Comparison of ENCODE assay signal across 15 cellular contexts in the genomic region with DNA sequence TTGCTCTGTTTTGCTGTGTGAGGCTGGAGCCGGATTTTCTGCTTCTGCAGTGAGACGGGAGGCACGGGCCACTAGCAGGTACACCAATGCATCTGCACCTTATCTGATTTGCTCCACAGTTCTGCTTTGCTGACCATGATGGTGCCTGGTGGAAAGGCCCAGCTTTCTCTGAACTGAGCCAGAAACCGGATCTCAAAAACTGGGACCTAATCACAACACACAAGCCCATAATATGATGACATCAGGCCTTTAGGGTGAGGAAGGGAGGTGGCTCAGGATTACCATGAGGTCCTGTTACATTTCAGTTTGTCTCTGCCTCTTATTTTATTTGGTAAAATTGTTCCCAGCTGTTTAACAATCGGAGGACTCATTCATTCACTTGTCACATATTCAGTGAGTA. TPM values are rescaled to one million over a fixed set of nuclear protein-coding genes. Genes with fewer than 3 reads are reported as not detected.
"Had no signal": no experiment of that assay in that cellular context is flagged by ENCODE, and none has a peak within 500 bp of the region (broad histone marks: within the 10 kb centered on the region; RNA-seq: fewer than 3 reads in every experiment).

No MANE protein-coding gene starts in this region.

- H3K4me3 Mint-ChIP-seq: activated T-cell treated with anti-CD3 and anti-CD28 coated beads, Interleukin-2, amount 50 U/mL, for 72 hours; naive thymus-derived CD4-positive, alpha-beta T cell; stimulated activated naive CD8-positive, alpha-beta T cell treated with anti-CD3 and anti-CD28 coated beads, Interleukin-15, Interleukin-2, amounts not matched to agents 100 ng/mL and 50 ng/mL, for 24 hours had no signal

- ATAC-seq: activated naive CD4-positive, alpha-beta T cell treated with anti-CD3 and anti-CD28 coated beads, Interleukin-2, amount 50 U/mL, for 72 hours; activated T-cell treated with anti-CD3 and anti-CD28 coated beads, Interleukin-2, amount 50 U/mL, for 72 hours; naive thymus-derived CD4-positive, alpha-beta T cell had no signal

- H3K27me3 ChIP-seq: tibial nerve, vagina had no signal

- H3K9me3 Mint-ChIP-seq: activated naive CD4-positive, alpha-beta T cell treated with anti-CD3 and anti-CD28 coated beads, Interleukin-2, amount 50 U/mL, for 72 hours; activated T-cell treated with anti-CD3 and anti-CD28 coated beads, Interleukin-2, amount 50 U/mL, for 72 hours; naive thymus-derived CD4-positive, alpha-beta T cell; stimulated activated naive CD8-positive, alpha-beta T cell treated with anti-CD3 and anti-CD28 coated beads, Interleukin-15, Interleukin-2, amounts not matched to agents 100 ng/mL and 50 ng/mL, for 24 hours had no signal

- H3K27ac ChIP-seq: neutrophil, vagina had no signal

- H3K4me3 ChIP-seq: tibial nerve, vagina had no signal

- H3K36me3 Mint-ChIP-seq: activated naive CD4-positive, alpha-beta T cell treated with anti-CD3 and anti-CD28 coated beads, Interleukin-2, amount 50 U/mL, for 72 hours; naive thymus-derived CD4-positive, alpha-beta T cell had no signal

- H3K27ac Mint-ChIP-seq: activated naive CD4-positive, alpha-beta T cell treated with anti-CD3 and anti-CD28 coated beads, Interleukin-2, amount 50 U/mL, for 72 hours; activated T-cell treated with anti-CD3 and anti-CD28 coated beads, Interleukin-2, amount 50 U/mL, for 72 hours; naive thymus-derived CD4-positive, alpha-beta T cell; stimulated activated naive CD8-positive, alpha-beta T cell treated with anti-CD3 and anti-CD28 coated beads, Interleukin-15, Interleukin-2, amounts not matched to agents 100 ng/mL and 50 ng/mL, for 24 hours had no signal

- H3K4me1 ChIP-seq: tibial nerve, vagina had no signal

- DNase-seq: activated CD4-positive, alpha-beta T cell treated with anti-CD3 and anti-CD28 coated beads, Interleukin-2, amount 50 U/mL, for 4 hours; activated effector memory CD4-positive, alpha-beta T cell treated with anti-CD3 and anti-CD28 coated beads, Interleukin-2, amount 50 U/mL, for 16 hours; activated T-cell treated with anti-CD3 and anti-CD28 coated beads, Interleukin-2, amount 50 U/mL, for 72 hours; head of caudate nucleus; kidney glomerular epithelial cell; mesenchymal stem cell; naive thymus-derived CD4-positive, alpha-beta T cell; posterior cingulate gyrus had no signal

- H3K36me3 ChIP-seq: neutrophil, tibial nerve, vagina had no signal

- H3K4me1 Mint-ChIP-seq: naive thymus-derived CD4-positive, alpha-beta T cell had no signal

- H3K9me3 ChIP-seq: neutrophil, tibial nerve, vagina had no signal

RNA-seq across cellular contexts. Expression of a gene that starts 49.8 kb away (rescaled TPM):
- total RNA-seq: activated CD8-positive, alpha-beta memory T cell treated with anti-CD3 and anti-CD28 coated beads for 36 hours; activated naive CD4-positive, alpha-beta T cell treated with anti-CD3 and anti-CD28 coated beads, Interleukin-2, amount 50 U/mL, for 72 hours; activated T-cell treated with anti-CD3 and anti-CD28 coated beads, Interleukin-2, amount 50 U/mL, for 72 hours; naive thymus-derived CD4-positive, alpha-beta T cell; T-helper 2 cell treated with Interferon-gamma antibody and Interleukin-4, amounts not matched to agents 100 ng/mL and 5 ng/mL, for 36 hours had no signal
- polyA plus RNA-seq: naive thymus-derived CD4-positive, alpha-beta T cell had no signal
